ENCODE assay signal across 7 cellular contexts in genomic region chr11:116786966-116787365, GRCh38. TPM values are rescaled to one million over a fixed set of nuclear protein-coding genes. Genes with fewer than 3 reads are reported as not detected.
A peak's percentile ranks its signal among the peaks of the same experiment; 100 is the strongest.
DNase-seq lines count a peak whose midpoint lies in the region; ATAC-seq and TF ChIP-seq lines count a peak whose summit lies in the region.

No MANE protein-coding gene starts in this region.

- peaks cover 57% of the 10 kb centered on the region for H3K4me1 Mint-ChIP-seq in HFFc6 (ENCODE audit: low read depth)
- peaks cover 58% of the 10 kb centered on the region for H3K4me1 Mint-ChIP-seq in activated CD8-positive, alpha-beta T cell treated with anti-CD3 and anti-CD28 coated beads, Interleukin-2, amount 10 ng/mL, durations not matched to agents 7 days and 5 days (ENCODE audit: low read depth)
- peaks cover 19 to 39% of the 10 kb centered on the region in 2 donors for H3K4me1 Mint-ChIP-seq in stimulated activated naive B cell treated with anti-CD40 and anti-IgM and Interleukin-4, amounts not matched to agents 10 μg/mL and 1 μg/mL and 100 μg/mL, for 72 hours

- peak overlapping the region; percentile 91 for H3K4me3 Mint-ChIP-seq in HFFc6
- H3K4me3 Mint-ChIP-seq in activated CD8-positive, alpha-beta T cell treated with anti-CD3 and anti-CD28 coated beads, Interleukin-2, amount 10 ng/mL, durations not matched to agents 7 days and 5 days = peak overlapping the region; percentile 94
- H3K4me3 Mint-ChIP-seq in stimulated activated naive B cell treated with anti-CD40 and anti-IgM and Interleukin-4, amounts not matched to agents 10 μg/mL and 1 μg/mL and 100 μg/mL, for 72 hours = peak overlapping the region; percentile 95 to 96

- peak overlapping the region; percentile 60 for H3K9ac ChIP-seq in iPS-18a (ENCODE audit: low read length)

- peak overlapping the region; percentile 76 for H3K4me3 ChIP-seq in iPS-18a (ENCODE audit: low read length)

- H3K36me3 Mint-ChIP-seq in HFFc6 (ENCODE audit: low read depth) = peaks cover 36% of the 10 kb centered on the region
- H3K36me3 Mint-ChIP-seq in activated CD8-positive, alpha-beta T cell treated with anti-CD3 and anti-CD28 coated beads, Interleukin-2, amount 10 ng/mL, durations not matched to agents 7 days and 5 days (ENCODE audit: low read depth) = peaks cover 51% of the 10 kb centered on the region
- peaks cover 33 to 48% of the 10 kb centered on the region in 2 donors for H3K36me3 Mint-ChIP-seq in stimulated activated naive B cell treated with anti-CD40 and anti-IgM and Interleukin-4, amounts not matched to agents 10 μg/mL and 1 μg/mL and 100 μg/mL, for 72 hours

- CTCF ChIA-PET in activated CD8-positive, alpha-beta T cell treated with anti-CD3 and anti-CD28 coated beads, Interleukin-2, amount 10 ng/mL, durations not matched to agents 7 days and 5 days (lab: Charles Lee) = interaction anchor here (1.1 to 11.1 kb wide), 5 partner anchors 12 to 319 kb away, joined by 3 to 211 read pairs (median 10); partner anchors contain the start of gene APOA1

- peaks cover 1% of the 10 kb centered on the region; the same call in 1 of the 2 replicates for H3K27me3 Mint-ChIP-seq in HFFc6 (ENCODE audit: insufficient read depth)
- H3K27me3 Mint-ChIP-seq in activated CD8-positive, alpha-beta T cell treated with anti-CD3 and anti-CD28 coated beads, Interleukin-2, amount 10 ng/mL, durations not matched to agents 7 days and 5 days (ENCODE audit: low read depth) = peaks cover 6% of the 10 kb centered on the region
- H3K27me3 Mint-ChIP-seq in stimulated activated naive B cell treated with anti-CD40 and anti-IgM and Interleukin-4, amounts not matched to agents 10 μg/mL and 1 μg/mL and 100 μg/mL, for 72 hours = peaks cover 7 to 10% of the 10 kb centered on the region in 2 donors

- H3K27me3 ChIP-seq in iPS-18a (ENCODE audit: control insufficient read depth, insufficient read depth, low read length) = peaks cover 6% of the 10 kb centered on the region

- POLR2A ChIA-PET in activated CD8-positive, alpha-beta T cell treated with anti-CD3 and anti-CD28 coated beads, Interleukin-2, amount 10 ng/mL, durations not matched to agents 7 days and 5 days (lab: Charles Lee) = interaction anchor here (0.6 to 3.9 kb wide), 8 partner anchors 9 to 357 kb away, joined by 3 to 44 read pairs (median 4); partner anchors contain the start of genes BUD13 and PAFAH1B2

- H3K27ac Mint-ChIP-seq in HFFc6 = peak overlapping the region; percentile 63
- peak overlapping the region; percentile 92 for H3K27ac Mint-ChIP-seq in activated CD8-positive, alpha-beta T cell treated with anti-CD3 and anti-CD28 coated beads, Interleukin-2, amount 10 ng/mL, durations not matched to agents 7 days and 5 days
- peak overlapping the region; percentile 90 for H3K27ac Mint-ChIP-seq in stimulated activated naive B cell treated with anti-CD40 and anti-IgM and Interleukin-4, amounts not matched to agents 10 μg/mL and 1 μg/mL and 100 μg/mL, for 72 hours

- no peak for ATAC-seq in activated CD8-positive, alpha-beta T cell treated with anti-CD3 and anti-CD28 coated beads, Interleukin-2, amount 10 ng/mL, durations not matched to agents 7 days and 5 days
- no peak for ATAC-seq in stimulated activated naive B cell treated with anti-CD40 and anti-IgM and Interleukin-4, amounts not matched to agents 10 μg/mL and 1 μg/mL and 100 μg/mL, for 72 hours (replicated peaks)
- ATAC-seq in HG03196 (IDR thresholded peaks at IDR 0.05; ENCODE audit: unreplicated experiment) = no peak

- no peak for DNase-seq in HFFc6
- no peak for DNase-seq in activated CD8-positive, alpha-beta T cell treated with anti-CD3 and anti-CD28 coated beads, Interleukin-2, amount 10 ng/mL, durations not matched to agents 7 days and 5 days
- DNase-seq in stimulated activated naive B cell treated with anti-CD40 and anti-IgM and Interleukin-4, amounts not matched to agents 10 μg/mL and 1 μg/mL and 100 μg/mL, for 72 hours = no peak
- no peak for DNase-seq in ureter (ENCODE audit: low spot score)
- DNase-seq in RKO (ENCODE audit: low spot score) = no peak

- no peak for TF ChIP-seq CTCF in HFFc6 (IDR thresholded peaks at IDR 0.05)

- no peaks in the 10 kb centered on the region for H3K9me3 Mint-ChIP-seq in HFFc6
- no peaks in the 10 kb centered on the region for H3K9me3 Mint-ChIP-seq in activated CD8-positive, alpha-beta T cell treated with anti-CD3 and anti-CD28 coated beads, Interleukin-2, amount 10 ng/mL, durations not matched to agents 7 days and 5 days (ENCODE audit: insufficient read depth)
- no peaks in the 10 kb centered on the region for H3K9me3 Mint-ChIP-seq in stimulated activated naive B cell treated with anti-CD40 and anti-IgM and Interleukin-4, amounts not matched to agents 10 μg/mL and 1 μg/mL and 100 μg/mL, for 72 hours

- H3K9me3 ChIP-seq in iPS-18a (ENCODE audit: control insufficient read depth, low read depth, low read length) = no peaks in the 10 kb centered on the region

- peaks cover 48% of the 10 kb centered on the region for H3K36me3 ChIP-seq in iPS-18a (ENCODE audit: control insufficient read depth, low read depth, low read length)

- no peaks in the 10 kb centered on the region for H3K4me1 ChIP-seq in iPS-18a (ENCODE audit: control insufficient read depth, low read depth, low read length)

- H3K27ac ChIP-seq in iPS-18a (ENCODE audit: low read length) = no peak overlapping the region

RNA-seq across cellular contexts. Expression of gene ZPR1, which starts 0.9 kb away (rescaled TPM):
- total RNA-seq in HFFc6 (2021; fragmentation: NEBNext Ultra II Directional; extraction: Animal tissue kit (Norgen Biotek cat#: 25700)) = 10 to 100 TPM; 55.9 to 71.8 (median 64.4) TPM
- 10 to 100 TPM; 60.5 to 62.0 TPM for total RNA-seq in activated CD8-positive, alpha-beta T cell treated with anti-CD3 and anti-CD28 coated beads, Interleukin-2, amount 10 ng/mL, durations not matched to agents 7 days and 5 days
- 61.4 TPM for total RNA-seq in ureter

RNA-seq across cellular contexts. Expression of gene APOA5, which starts 4.7 kb away (rescaled TPM):
- not detected for total RNA-seq in HFFc6 (2021; fragmentation: NEBNext Ultra II Directional; extraction: Animal tissue kit (Norgen Biotek cat#: 25700))
- total RNA-seq in activated CD8-positive, alpha-beta T cell treated with anti-CD3 and anti-CD28 coated beads, Interleukin-2, amount 10 ng/mL, durations not matched to agents 7 days and 5 days = not detected
- total RNA-seq in ureter = not detected

RNA-seq across cellular contexts. Expression of gene BUD13, which starts 14.2 kb away (rescaled TPM):
- total RNA-seq in HFFc6 (2021; fragmentation: NEBNext Ultra II Directional; extraction: Animal tissue kit (Norgen Biotek cat#: 25700)) = 10 to 100 TPM in 5 of 6 experiments, 1 to 10 TPM in 1; 9.1 to 14.3 (median 13.2) TPM
- 10 to 100 TPM; 36.3 to 39.5 TPM for total RNA-seq in activated CD8-positive, alpha-beta T cell treated with anti-CD3 and anti-CD28 coated beads, Interleukin-2, amount 10 ng/mL, durations not matched to agents 7 days and 5 days
- total RNA-seq in ureter = 16.9 TPM

RNA-seq across cellular contexts. Expression of gene APOA4, which starts 36.1 kb away (rescaled TPM):
- total RNA-seq in HFFc6 (2021; fragmentation: NEBNext Ultra II Directional; extraction: Animal tissue kit (Norgen Biotek cat#: 25700)) = not detected
- total RNA-seq in activated CD8-positive, alpha-beta T cell treated with anti-CD3 and anti-CD28 coated beads, Interleukin-2, amount 10 ng/mL, durations not matched to agents 7 days and 5 days = not detected
- total RNA-seq in ureter = not detected

RNA-seq across cellular contexts. Expression of gene APOC3, which starts 42.7 kb away (rescaled TPM):
- not detected for total RNA-seq in HFFc6 (2021; fragmentation: NEBNext Ultra II Directional; extraction: Animal tissue kit (Norgen Biotek cat#: 25700))
- total RNA-seq in activated CD8-positive, alpha-beta T cell treated with anti-CD3 and anti-CD28 coated beads, Interleukin-2, amount 10 ng/mL, durations not matched to agents 7 days and 5 days = not detected
- total RNA-seq in ureter = 0.94 TPM
